1 cellular context compared by ENCODE assay signal in genomic region chr9:117936185-117936758, GRCh38.
TF ChIP-seq lines count a peak whose summit lies in the region.

No MANE protein-coding gene starts in this region.

TF ChIP-seq in GM23338, 12 proteins besides CTCF, POLR2A, EP300 and RAD21 (continued from another document):
- TF ChIP-seq ZNF462 (CRISPR knock-in tag; IDR thresholded peaks at IDR 0.05) (no peak), ETS1 (IDR thresholded peaks at IDR 0.05) (no peak), CREB1 (CRISPR knock-in tag; IDR thresholded peaks at IDR 0.05; ENCODE audit: low read depth) (no peak), EZH2phosphoT487 (IDR thresholded peaks at IDR 0.05; ENCODE audit: unreplicated experiment) (no peak), EZH2 (IDR thresholded peaks at IDR 0.05; ENCODE audit: low read depth, unreplicated experiment) (no peak), POLR2AphosphoS5 (IDR thresholded peaks at IDR 0.05; ENCODE audit: low read depth) (no peak), ZNF331 (CRISPR knock-in tag; IDR thresholded peaks at IDR 0.05; ENCODE audit: low read depth) (no peak), ZNF114 (CRISPR knock-in tag; IDR thresholded peaks at IDR 0.05) (no peak), NANOG (IDR thresholded peaks at IDR 0.05; ENCODE audit: borderline replicate concordance) (no peak)
